In the genomic region with DNA sequence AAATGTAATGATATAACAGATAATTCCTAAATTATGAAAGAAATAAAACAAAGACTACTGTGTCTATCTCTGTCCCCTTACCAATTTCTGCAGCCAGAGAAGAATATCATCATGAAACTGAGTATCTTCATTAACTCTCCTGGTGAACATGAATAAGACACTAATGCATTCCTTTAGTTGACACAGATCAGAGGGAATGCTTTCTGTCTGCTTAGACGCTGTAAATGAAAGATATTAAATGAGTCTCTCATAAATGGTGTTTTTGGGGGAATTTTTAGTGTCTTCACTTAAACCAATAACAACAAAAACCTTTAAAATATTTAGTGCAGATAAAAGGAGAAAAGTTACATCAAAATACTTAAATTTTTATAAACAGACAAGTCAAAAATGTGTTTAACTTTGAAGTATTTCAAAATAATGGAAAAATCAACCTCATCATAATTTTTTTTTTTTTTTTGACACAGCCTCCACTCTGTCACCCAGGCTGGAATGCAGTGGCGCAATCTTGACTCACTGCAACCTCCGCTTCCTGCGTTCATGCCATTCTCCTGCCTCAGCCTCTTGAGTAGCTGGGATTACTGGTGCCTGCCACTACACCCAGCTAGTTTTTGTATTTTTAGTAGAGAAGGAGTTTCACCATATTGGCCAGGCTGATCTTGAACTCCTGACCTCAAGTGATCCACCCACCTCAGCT, we compare ENCODE assay signal across 14 cellular contexts. TPM values are rescaled to one million over a fixed set of nuclear protein-coding genes. Genes with fewer than 3 reads are reported as not detected.
DNase-seq lines count a peak whose midpoint lies in the region; TF ChIP-seq lines count a peak whose summit lies in the region.
"Had no signal": no experiment of that assay in that cellular context is flagged by ENCODE, and none has a peak within 500 bp of the region (broad histone marks: within the 10 kb centered on the region; RNA-seq: fewer than 3 reads in every experiment).

No MANE protein-coding gene starts in this region.

- peaks cover 87% of the 10 kb centered on the region for H3K36me3 ChIP-seq in skeletal muscle satellite cell (ENCODE audit: insufficient read depth, low read length)

- H3K4me2 ChIP-seq in skeletal muscle satellite cell (ENCODE audit: low read length), result peak overlapping the region; percentile 54

- H3K27ac Mint-ChIP-seq in activated CD4-positive, alpha-beta T cell treated with anti-CD3 and anti-CD28 coated beads, Interleukin-2, amount 10 ng/mL, durations not matched to agents 24 days and 14 days, result no peak overlapping the region
- H3K27ac Mint-ChIP-seq: activated naive CD8-positive, alpha-beta T cell treated with anti-CD3 and anti-CD28 coated beads, Interleukin-2, amount 50 U/mL, for 24 hours; T-helper 1 cell treated with Interleukin-12 subunit alpha and Interleukin-12 subunit beta and Interleukin-4 antibody, amounts not matched to agents 30 μg/mL and 1 μg/mL, for 36 hours had no signal

- peaks cover 73% of the 10 kb centered on the region for H3K36me3 Mint-ChIP-seq in activated CD4-positive, alpha-beta T cell treated with anti-CD3 and anti-CD28 coated beads, Interleukin-2, amount 10 ng/mL, durations not matched to agents 24 days and 14 days (ENCODE audit: low read depth)

- H3K27me3 ChIP-seq in HL-60 (ENCODE audit: insufficient read depth, poor library complexity, severe bottlenecking), result no peaks in the 10 kb centered on the region
- no peaks in the 10 kb centered on the region for H3K27me3 ChIP-seq in skeletal muscle satellite cell (ENCODE audit: control insufficient read depth, insufficient read depth, low read length)
- H3K27me3 ChIP-seq: tibial nerve had no signal

- DNase-seq in HL-60 (ENCODE audit: low read depth in 1 of 2, low spot score in 1 of 2) (peak; percentile 41 to 61), T1000 (lab: John Stamatoyannopoulos, UW) (peak; percentile 15), foreskin fibroblast (peak; percentile 84 to 90), superior temporal gyrus (ENCODE audit: extremely low spot score) (no peak), DMS53 treated with DMSO at 0.1 percent for 48 hours (lab: John Stamatoyannopoulos, UW; ENCODE audit: unreplicated experiment) (no peak)
- DNase-seq in activated CD4-positive, alpha-beta T cell treated with anti-CD3 and anti-CD28 coated beads, Interleukin-2, amount 10 ng/mL, durations not matched to agents 24 days and 14 days, result no peak
- DNase-seq in stimulated activated CD8-positive, alpha-beta memory T cell treated with anti-CD3 and anti-CD28 coated beads, Interleukin-4, amount 100 ng/mL, for 48 hours, result no peak
- DNase-seq: activated naive CD8-positive, alpha-beta T cell treated with anti-CD3 and anti-CD28 coated beads, Interleukin-2, amount 50 U/mL, for 24 hours; kidney glomerular epithelial cell; NCI-H526 had no signal

- peak overlapping the region; percentile 74 for H3K9ac ChIP-seq in skeletal muscle satellite cell (ENCODE audit: low read depth, low read length)
- H3K9ac ChIP-seq: parathyroid adenoma had no signal

- H3K27ac ChIP-seq in HL-60 (replicated peaks), result no peak overlapping the region
- H3K27ac ChIP-seq: parathyroid adenoma, tibial nerve had no signal

- peaks cover 5% of the 10 kb centered on the region for H3K9me3 ChIP-seq in skeletal muscle satellite cell (replicated peaks; ENCODE audit: low read length)
- H3K9me3 ChIP-seq: tibial nerve had no signal

- H3K4me1 ChIP-seq in skeletal muscle satellite cell (ENCODE audit: control insufficient read depth, insufficient read depth, low read length), result peaks cover 60% of the 10 kb centered on the region
- H3K4me1 ChIP-seq: parathyroid adenoma, tibial nerve had no signal

- intact Hi-C loops in activated CD4-positive, alpha-beta T cell treated with anti-CD3 and anti-CD28 coated beads, Interleukin-2, amount 10 ng/mL, durations not matched to agents 24 days and 14 days (cut with micrococcal nuclease), result no loop called here

- H3K4me1 Mint-ChIP-seq in activated CD4-positive, alpha-beta T cell treated with anti-CD3 and anti-CD28 coated beads, Interleukin-2, amount 10 ng/mL, durations not matched to agents 24 days and 14 days, result peaks cover 2% of the 10 kb centered on the region

- H3K4me3 ChIP-seq in HL-60 (replicated peaks; ENCODE audit: insufficient read depth, low read length) (no peak overlapping the region), foreskin fibroblast (ENCODE audit: low read depth in 1 of 2, low read length in 2 of 2) (no peak overlapping the region), skeletal muscle satellite cell (ENCODE audit: low read length) (peak overlapping the region; percentile 1)
- H3K4me3 ChIP-seq: tibial nerve had no signal

- H3K27me3 Mint-ChIP-seq in activated CD4-positive, alpha-beta T cell treated with anti-CD3 and anti-CD28 coated beads, Interleukin-2, amount 10 ng/mL, durations not matched to agents 24 days and 14 days, result no peaks in the 10 kb centered on the region
- H3K27me3 Mint-ChIP-seq: activated naive CD8-positive, alpha-beta T cell treated with anti-CD3 and anti-CD28 coated beads, Interleukin-2, amount 50 U/mL, for 24 hours had no signal

- no peak for TF ChIP-seq CTCF in HL-60 (IDR thresholded peaks at IDR 0.05; ENCODE audit: insufficient read depth, low read length)
- TF ChIP-seq CTCF in foreskin fibroblast (IDR thresholded peaks at IDR 0.05; ENCODE audit: low read depth, low read length), result no peak

- H3K4me3 Mint-ChIP-seq in activated CD4-positive, alpha-beta T cell treated with anti-CD3 and anti-CD28 coated beads, Interleukin-2, amount 10 ng/mL, durations not matched to agents 24 days and 14 days, result no peak overlapping the region
- H3K4me3 Mint-ChIP-seq: activated naive CD8-positive, alpha-beta T cell treated with anti-CD3 and anti-CD28 coated beads, Interleukin-2, amount 50 U/mL, for 24 hours; T-helper 1 cell treated with Interleukin-12 subunit alpha and Interleukin-12 subunit beta and Interleukin-4 antibody, amounts not matched to agents 30 μg/mL and 1 μg/mL, for 36 hours had no signal

- no peaks in the 10 kb centered on the region for H3K9me3 Mint-ChIP-seq in activated CD4-positive, alpha-beta T cell treated with anti-CD3 and anti-CD28 coated beads, Interleukin-2, amount 10 ng/mL, durations not matched to agents 24 days and 14 days
- H3K9me3 Mint-ChIP-seq: activated naive CD8-positive, alpha-beta T cell treated with anti-CD3 and anti-CD28 coated beads, Interleukin-2, amount 50 U/mL, for 24 hours; T-helper 1 cell treated with Interleukin-12 subunit alpha and Interleukin-12 subunit beta and Interleukin-4 antibody, amounts not matched to agents 30 μg/mL and 1 μg/mL, for 36 hours had no signal

RNA-seq across cellular contexts. Expression of a gene that starts 16.0 kb away (rescaled TPM):
- total RNA-seq in skeletal muscle satellite cell (2012; rRNA removed), result 45.6 and 45.9 TPM in 2 replicates
- total RNA-seq in activated CD4-positive, alpha-beta T cell treated with anti-CD3 and anti-CD28 coated beads, Interleukin-2, amount 10 ng/mL, durations not matched to agents 24 days and 14 days, result 14.9 and 15.5 TPM in 2 replicates

Comparison
In these comparisons a context has a peak if more than half of its experiments do, and no peak if none do; other contexts are left out.
1. DNase-seq: peak in HL-60 (2 of 2), T1000 (single experiment) and foreskin fibroblast (2 of 2); none in superior temporal gyrus (single experiment), DMS53 treated with DMSO at 0.1 percent for 48 hours (single experiment), activated CD4-positive, alpha-beta T cell treated with anti-CD3 and anti-CD28 coated beads, Interleukin-2, amount 10 ng/mL, durations not matched to agents 24 days and 14 days (single experiment) and stimulated activated CD8-positive, alpha-beta memory T cell treated with anti-CD3 and anti-CD28 coated beads, Interleukin-4, amount 100 ng/mL, for 48 hours (single experiment).